10 cellular contexts compared by ENCODE assay signal in the genomic region with DNA sequence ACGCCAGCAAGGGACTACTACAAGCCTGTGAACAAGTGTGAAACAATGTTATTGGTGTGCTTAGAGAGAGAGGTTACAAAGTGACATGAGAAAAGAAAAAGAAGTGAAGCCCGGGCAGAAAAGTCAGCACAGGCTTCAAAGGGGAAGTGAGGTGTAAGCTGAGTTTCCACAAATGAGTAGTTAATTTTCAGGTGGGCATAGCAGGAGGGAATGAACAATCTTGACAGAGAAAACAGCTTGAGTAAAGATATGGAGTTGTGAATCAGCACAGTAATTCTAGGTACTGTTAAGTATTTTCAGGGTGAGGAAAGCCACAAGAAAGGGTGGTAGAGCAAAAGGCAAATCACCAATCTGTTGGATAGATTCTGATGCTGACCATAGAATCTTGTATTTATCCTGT. TPM values are rescaled to one million over a fixed set of nuclear protein-coding genes. Genes with fewer than 3 reads are reported as not detected.
DNase-seq lines count a peak whose midpoint lies in the region; ATAC-seq and TF ChIP-seq lines count a peak whose summit lies in the region.
"Had no signal": no experiment of that assay in that cellular context is flagged by ENCODE, and none has a peak within 500 bp of the region (broad histone marks: within the 10 kb centered on the region; RNA-seq: fewer than 3 reads in every experiment).

No MANE protein-coding gene starts in this region.

- H3K9me3 ChIP-seq in gastrocnemius medialis: no peaks in the 10 kb centered on the region
- H3K9me3 ChIP-seq: left lung had no signal

- no peaks in the 10 kb centered on the region for H3K36me3 ChIP-seq in gastrocnemius medialis
- H3K36me3 ChIP-seq: brain microvascular endothelial cell, left lung had no signal

- H3K27me3 ChIP-seq in gastrocnemius medialis: no peaks in the 10 kb centered on the region
- H3K27me3 ChIP-seq: brain microvascular endothelial cell had no signal

- no peak for TF ChIP-seq CTCF in gastrocnemius medialis (IDR thresholded peaks at IDR 0.05 in 4 of 5, conservative IDR thresholded peaks at IDR 0.05 in 1 of 5)

- H3K4me1 ChIP-seq in gastrocnemius medialis: peaks cover 6 to 21% of the 10 kb centered on the region in 2 donors

- no peaks in the 10 kb centered on the region for H3K27me3 Mint-ChIP-seq in activated naive CD4-positive, alpha-beta T cell treated with anti-CD3 and anti-CD28 coated beads, Interleukin-2, amount 50 U/mL, for 24 hours
- no peaks in the 10 kb centered on the region for H3K27me3 Mint-ChIP-seq in stimulated activated naive B cell treated with anti-CD40 and anti-IgM and Interleukin-4, amounts not matched to agents 10 μg/mL and 1 μg/mL and 100 μg/mL, for 72 hours

- H3K4me1 Mint-ChIP-seq in activated naive CD4-positive, alpha-beta T cell treated with anti-CD3 and anti-CD28 coated beads, Interleukin-2, amount 50 U/mL, for 24 hours: peaks cover 65% of the 10 kb centered on the region
- peaks cover 31 to 51% of the 10 kb centered on the region in 2 donors for H3K4me1 Mint-ChIP-seq in stimulated activated naive B cell treated with anti-CD40 and anti-IgM and Interleukin-4, amounts not matched to agents 10 μg/mL and 1 μg/mL and 100 μg/mL, for 72 hours

- no peak overlapping the region for H3K27ac ChIP-seq in gastrocnemius medialis
- H3K27ac ChIP-seq: brain microvascular endothelial cell, left lung had no signal

- no peak overlapping the region for H3K4me3 ChIP-seq in gastrocnemius medialis
- H3K4me3 ChIP-seq: left lung had no signal

- intact Hi-C loops in gastrocnemius medialis (cut with DNase I; ENCODE audit: low total_unique reads): loop anchor here (10.0 kb wide), 1 partner anchor 211 kb away; no protein-coding TSS in a partner anchor

- in situ Hi-C loops in gastrocnemius medialis (cut with MboI; ENCODE audit: low sequenced_read_pairs in 4 of 4): no loop called here

- ATAC-seq in GM21717 (IDR thresholded peaks at IDR 0.05; ENCODE audit: unreplicated experiment): peak; percentile 51
- ATAC-seq in HG03439 (IDR thresholded peaks at IDR 0.05; ENCODE audit: unreplicated experiment): peak; percentile 48
- ATAC-seq in stimulated activated naive B cell treated with anti-CD40 and anti-IgM and Interleukin-4, amounts not matched to agents 10 μg/mL and 1 μg/mL and 100 μg/mL, for 72 hours (replicated peaks): peak; percentile 58 to 62
- no peak for ATAC-seq in gastrocnemius medialis
- ATAC-seq: left lung had no signal

- H3K9me3 Mint-ChIP-seq in activated naive CD4-positive, alpha-beta T cell treated with anti-CD3 and anti-CD28 coated beads, Interleukin-2, amount 50 U/mL, for 24 hours: no peaks in the 10 kb centered on the region
- no peaks in the 10 kb centered on the region for H3K9me3 Mint-ChIP-seq in stimulated activated naive B cell treated with anti-CD40 and anti-IgM and Interleukin-4, amounts not matched to agents 10 μg/mL and 1 μg/mL and 100 μg/mL, for 72 hours

- peak overlapping the region; percentile 20 for H3K27ac Mint-ChIP-seq in activated naive CD4-positive, alpha-beta T cell treated with anti-CD3 and anti-CD28 coated beads, Interleukin-2, amount 50 U/mL, for 24 hours
- H3K27ac Mint-ChIP-seq in stimulated activated naive B cell treated with anti-CD40 and anti-IgM and Interleukin-4, amounts not matched to agents 10 μg/mL and 1 μg/mL and 100 μg/mL, for 72 hours: no peak overlapping the region

- H3K36me3 Mint-ChIP-seq in activated naive CD4-positive, alpha-beta T cell treated with anti-CD3 and anti-CD28 coated beads, Interleukin-2, amount 50 U/mL, for 24 hours: peaks cover 14% of the 10 kb centered on the region
- H3K36me3 Mint-ChIP-seq in stimulated activated naive B cell treated with anti-CD40 and anti-IgM and Interleukin-4, amounts not matched to agents 10 μg/mL and 1 μg/mL and 100 μg/mL, for 72 hours: peaks cover 6 to 15% of the 10 kb centered on the region in 2 donors

- no peak for DNase-seq in activated naive CD4-positive, alpha-beta T cell (lab: John Stamatoyannopoulos, UW)
- peak; percentile 34 for DNase-seq in stimulated activated naive B cell treated with anti-CD40 and anti-IgM and Interleukin-4, amounts not matched to agents 10 μg/mL and 1 μg/mL and 100 μg/mL, for 72 hours
- DNase-seq in gastrocnemius medialis (no peak), foreskin melanocyte (no peak), SKM-1 (lab: John Stamatoyannopoulos, UW; ENCODE audit: unreplicated experiment) (no peak)
- DNase-seq: brain microvascular endothelial cell, left lung had no signal

- peak overlapping the region; percentile 31 for H3K4me3 Mint-ChIP-seq in activated naive CD4-positive, alpha-beta T cell treated with anti-CD3 and anti-CD28 coated beads, Interleukin-2, amount 50 U/mL, for 24 hours
- peak overlapping the region; percentile 1 for H3K4me3 Mint-ChIP-seq in stimulated activated naive B cell treated with anti-CD40 and anti-IgM and Interleukin-4, amounts not matched to agents 10 μg/mL and 1 μg/mL and 100 μg/mL, for 72 hours

- no peak for TF ChIP-seq POLR2A in gastrocnemius medialis (IDR thresholded peaks at IDR 0.05)

RNA-seq across cellular contexts. Expression of gene KCNQ5, which starts 4.3 kb away (rescaled TPM):
- total RNA-seq in gastrocnemius medialis: 10 to 100 TPM in 3 of 4 donors, 1 to 10 TPM in 1; 5.3 to 19.3 (median 15.1) TPM

Comparison
In these comparisons a context has a peak if more than half of its experiments do, and no peak if none do; other contexts are left out.
1. ATAC-seq: peak in GM21717 (single experiment), HG03439 (single experiment) and stimulated activated naive B cell treated with anti-CD40 and anti-IgM and Interleukin-4, amounts not matched to agents 10 μg/mL and 1 μg/mL and 100 μg/mL, for 72 hours (2 of 2); none in gastrocnemius medialis (0 of 2).